ENCODE assay signal across 8 cellular contexts in genomic region chr19:43474986-43475705, GRCh38. TPM values are rescaled to one million over a fixed set of nuclear protein-coding genes. Genes with fewer than 3 reads are reported as not detected.
DNase-seq lines count a peak whose midpoint lies in the region; ATAC-seq and TF ChIP-seq lines count a peak whose summit lies in the region.

No MANE protein-coding gene starts in this region.

- H3K9me3 ChIP-seq in left lung: no peaks in the 10 kb centered on the region

- no peak overlapping the region for H3K27ac Mint-ChIP-seq in activated CD4-positive, alpha-beta memory T cell treated with anti-CD3 and anti-CD28 coated beads, Interleukin-2, amount 10 ng/mL, durations not matched to agents 7 days and 5 days

- H3K9me3 Mint-ChIP-seq in activated CD4-positive, alpha-beta memory T cell treated with anti-CD3 and anti-CD28 coated beads, Interleukin-2, amount 10 ng/mL, durations not matched to agents 7 days and 5 days: no peaks in the 10 kb centered on the region

- intact Hi-C loops in left lung (cut with DNase I): no loop called here

- ATAC-seq in HG02642 (IDR thresholded peaks at IDR 0.05; ENCODE audit: poor library complexity, unreplicated experiment) (peak; percentile 75), left lung (peak; percentile 98)

- no peaks in the 10 kb centered on the region for H3K36me3 Mint-ChIP-seq in activated CD4-positive, alpha-beta memory T cell treated with anti-CD3 and anti-CD28 coated beads, Interleukin-2, amount 10 ng/mL, durations not matched to agents 7 days and 5 days (ENCODE audit: low read depth)

- no peak for TF ChIP-seq CTCF in left lung (IDR thresholded peaks at IDR 0.05)

- H3K27me3 Mint-ChIP-seq in activated CD4-positive, alpha-beta memory T cell treated with anti-CD3 and anti-CD28 coated beads, Interleukin-2, amount 10 ng/mL, durations not matched to agents 7 days and 5 days: no peaks in the 10 kb centered on the region

- peaks cover 0 to 17% of the 10 kb centered on the region in 2 donors for H3K4me1 ChIP-seq in left lung

- peak overlapping the region; percentile 20 to 39 for H3K4me3 ChIP-seq in left lung

- POLR2A ChIA-PET in activated CD4-positive, alpha-beta memory T cell treated with anti-CD3 and anti-CD28 coated beads, Interleukin-2, amount 10 ng/mL, durations not matched to agents 7 days and 5 days (lab: Charles Lee): interaction anchor here (1.5 to 1.6 kb wide), 2 partner anchors 12 to 49 kb away, joined by 3 to 8 read pairs; no protein-coding TSS in a partner anchor

- DNase-seq in DMS79 (lab: John Stamatoyannopoulos, UW): peak; percentile 58
- peak; percentile 71 to 95 for DNase-seq in NCI-H446 (lab: John Stamatoyannopoulos, UW)
- DNase-seq in activated CD4-positive, alpha-beta memory T cell treated with anti-CD3 and anti-CD28 coated beads, Interleukin-2, amount 10 ng/mL, durations not matched to agents 7 days and 5 days: peak; percentile 91
- peak; percentile 86 to 93 for DNase-seq in dermis microvascular lymphatic vessel endothelial cell (ENCODE audit: low read depth in 2 of 2)
- peak; percentile 95 to 97 for DNase-seq in left lung
- DNase-seq in stimulated activated CD4-positive, alpha-beta T cell treated with anti-CD3 and anti-CD28 coated beads, Interleukin-1b, Interleukin-23, amount 100 ng/mL, for 48 hours: peak; percentile 93
- no peak for DNase-seq in NCI-H510A treated with DMSO at 0.1 percent for 48 hours (lab: John Stamatoyannopoulos, UW)

- no peaks in the 10 kb centered on the region for H3K27me3 ChIP-seq in left lung

- CTCF ChIA-PET in activated CD4-positive, alpha-beta memory T cell treated with anti-CD3 and anti-CD28 coated beads, Interleukin-2, amount 10 ng/mL, durations not matched to agents 7 days and 5 days (lab: Charles Lee): interaction anchor here (1.2 to 1.7 kb wide), 2 partner anchors 12 to 28 kb away, joined by 3 to 7 read pairs; no protein-coding TSS in a partner anchor

- no peaks in the 10 kb centered on the region for H3K36me3 ChIP-seq in left lung

- H3K4me1 Mint-ChIP-seq in activated CD4-positive, alpha-beta memory T cell treated with anti-CD3 and anti-CD28 coated beads, Interleukin-2, amount 10 ng/mL, durations not matched to agents 7 days and 5 days: peaks cover 10% of the 10 kb centered on the region

- peak overlapping the region; percentile 57 for H3K4me3 Mint-ChIP-seq in activated CD4-positive, alpha-beta memory T cell treated with anti-CD3 and anti-CD28 coated beads, Interleukin-2, amount 10 ng/mL, durations not matched to agents 7 days and 5 days

- H3K27ac ChIP-seq in left lung: peak overlapping the region; percentile 54 to 64

RNA-seq across cellular contexts. Expression of gene LYPD3, which starts 9.7 kb away (rescaled TPM):
- 1 to 10 TPM in 1 of 2 experiments, under 1 TPM in 1; 0.63 to 1.0 TPM for total RNA-seq in activated CD4-positive, alpha-beta memory T cell treated with anti-CD3 and anti-CD28 coated beads, Interleukin-2, amount 10 ng/mL, durations not matched to agents 7 days and 5 days
- total RNA-seq in dermis microvascular lymphatic vessel endothelial cell (0.26 and 0.51 TPM in 2 replicates), left lung (1 to 10 TPM in 1 of 2 donors, under 1 TPM in 1; 0.73 to 1.1 TPM)

RNA-seq across cellular contexts. Expression of gene PHLDB3, which starts 29.4 kb away (rescaled TPM):
- 10 to 100 TPM; 12.0 to 15.2 TPM for total RNA-seq in activated CD4-positive, alpha-beta memory T cell treated with anti-CD3 and anti-CD28 coated beads, Interleukin-2, amount 10 ng/mL, durations not matched to agents 7 days and 5 days
- total RNA-seq in dermis microvascular lymphatic vessel endothelial cell (23.9 and 53.2 TPM in 2 replicates), left lung (1 to 10 TPM; 4.5 to 8.3 TPM)

RNA-seq across cellular contexts. Expression of gene ETHE1, which starts 51.9 kb away (rescaled TPM):
- total RNA-seq in activated CD4-positive, alpha-beta memory T cell treated with anti-CD3 and anti-CD28 coated beads, Interleukin-2, amount 10 ng/mL, durations not matched to agents 7 days and 5 days: 10 to 100 TPM; 90.7 to 91.1 TPM
- total RNA-seq in dermis microvascular lymphatic vessel endothelial cell: 85.6 and 187 TPM in 2 replicates
- 10 to 100 TPM; 37.5 to 39.8 TPM for total RNA-seq in left lung

RNA-seq across cellular contexts. Expression of gene ZNF575, which starts 57.8 kb away (rescaled TPM):
- total RNA-seq in activated CD4-positive, alpha-beta memory T cell treated with anti-CD3 and anti-CD28 coated beads, Interleukin-2, amount 10 ng/mL, durations not matched to agents 7 days and 5 days: 1 to 10 TPM; 4.1 to 4.8 TPM
- total RNA-seq in dermis microvascular lymphatic vessel endothelial cell (under 0.01 and 0.13 TPM in 2 replicates), left lung (1 to 10 TPM; 2.1 to 2.5 TPM)
